Comparison of ENCODE assay signal across 15 cellular contexts in genomic region chr4:132955146-132955545, GRCh38.
"Had no signal": no experiment of that assay in that cellular context is flagged by ENCODE, and none has a peak within 500 bp of the region (broad histone marks: within the 10 kb centered on the region; RNA-seq: fewer than 3 reads in every experiment).

No MANE protein-coding gene starts in this region.

- H3K36me3 ChIP-seq: left lung, neutrophil, ovary, tibial artery had no signal

- H3K4me1 ChIP-seq: left lung, psoas muscle, tibial artery had no signal

- H3K27me3 ChIP-seq: left lung, neutrophil, ovary, tibial artery had no signal

- DNase-seq: activated CD4-positive, alpha-beta T cell treated with anti-CD3 and anti-CD28 coated beads, Interleukin-2, amount 10 ng/mL, durations not matched to agents 24 days and 14 days; activated CD8-positive, alpha-beta T cell treated with anti-CD3 and anti-CD28 coated beads for 36 hours; activated gamma-delta T cell treated with Interleukin-2 at 50 U/mL for 16 hours; aorta; kidney; left lung; ovary; psoas muscle; right cardiac atrium; stimulated activated CD4-positive, alpha-beta T cell treated with anti-CD3 and anti-CD28 coated beads, Interleukin-4, amount 100 ng/mL, for 24 hours; stimulated activated naive CD4-positive, alpha-beta T cell treated with Interleukin-2 at 50 U/mL for 16 hours; T1000; tibial artery had no signal

- H3K27ac ChIP-seq: epithelial cell of prostate, left lung, neutrophil, ovary, psoas muscle, tibial artery had no signal

- H3K4me3 ChIP-seq: left lung, ovary, psoas muscle, tibial artery had no signal

- H3K9me3 ChIP-seq: neutrophil, ovary, psoas muscle, tibial artery had no signal
